19 cellular contexts compared by ENCODE assay signal in the genomic region with DNA sequence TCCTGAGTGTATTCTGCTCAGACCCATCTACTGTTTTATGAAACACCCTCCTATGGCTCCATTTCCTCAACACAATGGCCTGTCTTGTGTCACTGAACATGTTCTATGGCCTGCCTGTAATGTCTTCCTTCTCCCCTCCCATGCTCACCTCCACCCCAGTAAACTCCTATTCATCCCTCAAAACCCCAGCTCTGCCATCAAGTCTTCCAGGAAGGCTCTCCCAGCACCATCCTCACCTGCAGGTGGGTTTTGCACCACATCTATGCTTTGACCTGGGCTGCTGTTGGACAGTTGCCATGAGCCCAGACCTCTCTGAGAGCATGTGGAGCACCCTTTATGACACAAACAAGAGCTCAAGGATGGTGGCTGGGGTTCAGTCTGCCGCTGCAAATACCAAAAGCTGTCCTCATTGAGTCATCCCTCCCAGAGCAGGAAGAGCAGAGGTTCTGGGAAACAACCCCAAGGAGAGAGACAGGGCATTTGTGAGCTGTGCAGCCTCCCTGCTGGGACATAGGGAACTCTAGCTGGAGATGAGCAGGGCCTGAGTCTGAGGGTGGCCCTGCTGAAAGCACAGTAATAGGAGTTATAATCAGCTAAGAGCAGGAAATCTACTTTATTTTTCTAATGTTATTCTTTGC.
DNase-seq lines count a peak whose midpoint lies in the region; ATAC-seq, FAIRE-seq and TF ChIP-seq lines count a peak whose summit lies in the region.
"Had no signal": no experiment of that assay in that cellular context is flagged by ENCODE, and none has a peak within 500 bp of the region (broad histone marks: within the 10 kb centered on the region; RNA-seq: fewer than 3 reads in every experiment).

No MANE protein-coding gene starts in this region.

- no peak overlapping the region for H3K14ac ChIP-seq in H1 (ENCODE audit: insufficient read length)

- no peak for TF ChIP-seq RAD21 in H1 (IDR thresholded peaks at IDR 0.05 in 1 of 2, conservative IDR thresholded peaks at IDR 0.05 in 1 of 2; ENCODE audit: low read depth in 2 of 2, low read length in 2 of 2)

- no peak overlapping the region for H2BK5ac ChIP-seq in H1 (ENCODE audit: low read depth, low read length)

- H3K4me3 ChIP-seq in SJCRH30 (peak overlapping the region; percentile 30), H1 (ENCODE audit: extremely low read depth in 1 of 4, insufficient read depth in 2 of 4, low read depth in 3 of 4, low read length in 4 of 4) (no peak overlapping the region), stomach (no peak overlapping the region)
- H3K4me3 ChIP-seq: esophagus squamous epithelium, smooth muscle cell, tibial nerve had no signal

- no peak overlapping the region for H3K18ac ChIP-seq in H1 (ENCODE audit: extremely low read depth, low read length)

- no peak overlapping the region for H3K9ac ChIP-seq in H1 (replicated peaks in 1 of 4; ENCODE audit: extremely low read depth in 1 of 4, low read depth in 3 of 4, low read length in 3 of 4)

- H2AFZ ChIP-seq in H1 (ENCODE audit: low read length), result no peak overlapping the region

- no peak overlapping the region for H4K5ac ChIP-seq in H1 (ENCODE audit: insufficient read length, low read depth, low read length)

- POLR2A ChIA-PET in H1 (lab: Charles Lee; ENCODE audit: partially characterized antibody), result no interaction called here

- no peak overlapping the region for H3K23ac ChIP-seq in H1 (ENCODE audit: insufficient read length)

- WGBS in H1 (ENCODE audit: extremely low coverage in 1 of 2, insufficient coverage in 1 of 2, insufficient read length in 1 of 2, insufficient replicate concordance in 2 of 2, low coverage in 1 of 2, low lambda C conversion rate in 2 of 2, missing lambda C conversion rate in 1 of 2), 2 experiments, result 100% methylated on average over 1 of the region's 1 CpG; no CpG with 5 or more reads in 1 of the 2 experiments
- 30 to 89% (median 71%) methylated on average over 1 of the region's 1 CpG; no CpG with 5 or more reads in 1 of the 5 donors for WGBS in stomach, 5 donors

- H2AK5ac ChIP-seq in H1 (ENCODE audit: low read depth, low read length), result no peak overlapping the region

- H3K23me2 ChIP-seq in H1 (ENCODE audit: low read depth, low read length), result no peaks in the 10 kb centered on the region; the same call in 1 of the 2 replicates

- FAIRE-seq in H1 (lab: Jason Lieb, UNC), result no peak
- FAIRE-seq: colon, kidney had no signal

- H4K20me1 ChIP-seq in H1 (replicated peaks in 1 of 2; ENCODE audit: control insufficient read depth in 1 of 2, insufficient read depth in 2 of 2, low read length in 2 of 2), result no peaks in the 10 kb centered on the region

- no peak overlapping the region for H2BK15ac ChIP-seq in H1 (ENCODE audit: low read length)

- no peak overlapping the region for H3K4ac ChIP-seq in H1 (replicated peaks; ENCODE audit: insufficient read length, low read depth, low read length)

- peak in 1 of 2 experiments; percentile 75 for DNase-seq in SJCRH30
- no peak for DNase-seq in H1 (ENCODE audit: low read depth in 1 of 2, low spot score in 2 of 2)
- DNase-seq in left lobe of liver (ENCODE audit: low spot score), result no peak
- DNase-seq in stomach, result no peak
- DNase-seq in GDM1 (lab: John Stamatoyannopoulos, UW), result no peak
- no peak for DNase-seq in DMS153 (lab: John Stamatoyannopoulos, UW)
- no peak for DNase-seq in putamen (ENCODE audit: low spot score)
- no peak for DNase-seq in substantia nigra (lab: John Stamatoyannopoulos, UW)
- DNase-seq: activated CD8-positive, alpha-beta memory T cell treated with anti-CD3 and anti-CD28 coated beads, Interleukin-2, amount 10 ng/mL, durations not matched to agents 7 days and 5 days; activated effector memory CD4-positive, alpha-beta T cell treated with anti-CD3 and anti-CD28 coated beads, Interleukin-2, amount 50 U/mL, for 16 hours; esophagus squamous epithelium; MM.1S; NCI-H187; NCI-H446; occipital lobe had no signal

- H2BK20ac ChIP-seq in H1 (ENCODE audit: low read length), result no peak overlapping the region

- H3K27me3 ChIP-seq in SJCRH30 (no peaks in the 10 kb centered on the region), H1 (replicated peaks in 1 of 4; ENCODE audit: control insufficient read depth in 3 of 4, extremely low read depth in 1 of 4, insufficient read depth in 3 of 4, low read length in 3 of 4) (no peaks in the 10 kb centered on the region), stomach (no peaks in the 10 kb centered on the region)
- H3K27me3 ChIP-seq: esophagus squamous epithelium, tibial nerve had no signal

- no peak for TF ChIP-seq POLR2A in H1 (IDR thresholded peaks at IDR 0.05; ENCODE audit: control extremely low read depth in 1 of 2, low read depth in 2 of 2, low read length in 2 of 2)
- no peak for TF ChIP-seq POLR2A in stomach (IDR thresholded peaks at IDR 0.05)

- H3K4me2 ChIP-seq in H1 (ENCODE audit: insufficient read depth in 1 of 2, low read depth in 2 of 2, low read length in 2 of 2), result no peak overlapping the region
- H3K4me2 ChIP-seq: smooth muscle cell had no signal

- no peak overlapping the region for H3K56ac ChIP-seq in H1 (replicated peaks; ENCODE audit: insufficient read length, low read depth, low read length)

- TF ChIP-seq EP300 in H1 (IDR thresholded peaks at IDR 0.05; ENCODE audit: borderline replicate concordance in 1 of 2, low read depth in 2 of 2, low read length in 2 of 2), result no peak
- no peak for TF ChIP-seq EP300 in stomach (IDR thresholded peaks at IDR 0.05)

- H2BK120ac ChIP-seq in H1 (replicated peaks; ENCODE audit: low read depth, low read length), result no peak overlapping the region

- no peak overlapping the region for H4K91ac ChIP-seq in H1 (replicated peaks; ENCODE audit: insufficient read length, low read length)

- peak overlapping the region; percentile 50; the same call in 1 of the 2 replicates for H2BK12ac ChIP-seq in H1 (ENCODE audit: low read depth, low read length)

- peak overlapping the region; percentile 74 for H3K27ac ChIP-seq in SJCRH30
- no peak overlapping the region for H3K27ac ChIP-seq in H1 (ENCODE audit: low read depth, low read length)
- H3K27ac ChIP-seq in stomach, result peak overlapping the region; percentile 11 to 78 (median 41)
- H3K27ac ChIP-seq in substantia nigra (ENCODE audit: low read depth, low read length, poor library complexity, severe bottlenecking), result no peak overlapping the region

- ATAC-seq in left lobe of liver, result peak; percentile 35
- ATAC-seq: activated CD8-positive, alpha-beta memory T cell treated with anti-CD3 and anti-CD28 coated beads, Interleukin-2, amount 10 ng/mL, durations not matched to agents 7 days and 5 days had no signal

- H3K79me2 ChIP-seq in H1 (ENCODE audit: control insufficient read depth in 1 of 2, insufficient read depth in 2 of 2, low read length in 2 of 2), result no peaks in the 10 kb centered on the region

- H3K4me1 ChIP-seq in SJCRH30 (peaks cover 23% of the 10 kb centered on the region), H1 (replicated peaks in 1 of 4; ENCODE audit: control insufficient read depth in 3 of 4, insufficient read depth in 4 of 4, low read length in 3 of 4) (no peaks in the 10 kb centered on the region), stomach (no peaks in the 10 kb centered on the region)

- no peak for TF ChIP-seq CTCF in H1 (IDR thresholded peaks at IDR 0.05; ENCODE audit: control extremely low read depth in 1 of 3, insufficient read depth in 1 of 3, low read depth in 1 of 3, low read length in 3 of 3)
- no peak for TF ChIP-seq CTCF in stomach (IDR thresholded peaks at IDR 0.05)

- H4K8ac ChIP-seq in H1 (ENCODE audit: extremely low read depth, insufficient read depth, low read length), result no peak overlapping the region

- intact Hi-C loops in stomach (cut with DNase I; ENCODE audit: low total_unique reads), result no loop called here

- H3K79me1 ChIP-seq in H1 (ENCODE audit: low read depth, low read length), result no peaks in the 10 kb centered on the region

- CTCF ChIA-PET in H1 (lab: Charles Lee; ENCODE audit: partially characterized antibody), result interaction anchor here (0.5 to 5.5 kb wide), 9 partner anchors 8 to 159 kb away, joined by 3 to 31 read pairs (median 3); no protein-coding TSS in a partner anchor

- H3K9me3 ChIP-seq in SJCRH30 (replicated peaks) (no peaks in the 10 kb centered on the region; the same call in none of the 2 replicates), H1 (ENCODE audit: insufficient read depth in 2 of 2, low read depth in 1 of 2, low read length in 1 of 2) (no peaks in the 10 kb centered on the region), stomach (peaks cover 0 to 8% (median 0%) of the 10 kb centered on the region in 4 donors)
- H3K9me3 ChIP-seq: esophagus squamous epithelium had no signal

- H3K36me3 ChIP-seq in SJCRH30 (no peaks in the 10 kb centered on the region), H1 (ENCODE audit: control insufficient read depth in 2 of 4, insufficient read depth in 4 of 4, low read length in 3 of 4) (no peaks in the 10 kb centered on the region), stomach (no peaks in the 10 kb centered on the region)
- H3K36me3 ChIP-seq: esophagus squamous epithelium, tibial nerve had no signal

TF ChIP-seq in H1, 55 proteins besides CTCF, POLR2A, EP300 and RAD21 (continues in another document):
- TF ChIP-seq HDAC6 (IDR thresholded peaks at IDR 0.05; ENCODE audit: low read depth, low read length), result no peak
- no peak for TF ChIP-seq USF2 (IDR thresholded peaks at IDR 0.05; ENCODE audit: low read length)
- TF ChIP-seq PHF8 (conservative IDR thresholded peaks at IDR 0.05; ENCODE audit: low read depth, low read length), result no peak
- TF ChIP-seq SP1 (IDR thresholded peaks at IDR 0.05; ENCODE audit: low read depth, low read length), result no peak
- TF ChIP-seq SP2 (IDR thresholded peaks at IDR 0.05; ENCODE audit: low read length), result no peak
- TF ChIP-seq FOSL1 (IDR thresholded peaks at IDR 0.05; ENCODE audit: insufficient read depth, low read depth, low read length), result no peak
- no peak for TF ChIP-seq CBX8 (IDR thresholded peaks at IDR 0.05; ENCODE audit: borderline replicate concordance, low read depth, low read length)
- TF ChIP-seq ASH2L (IDR thresholded peaks at IDR 0.05; ENCODE audit: low read length), result no peak
- TF ChIP-seq TAF1 (IDR thresholded peaks at IDR 0.05; ENCODE audit: low read depth, low read length), result no peak
- TF ChIP-seq JUND (IDR thresholded peaks at IDR 0.05; ENCODE audit: low read length), result no peak
- TF ChIP-seq EZH2 (IDR thresholded peaks at IDR 0.05; ENCODE audit: low read depth, low read length, severe bottlenecking), result no peak
- no peak for TF ChIP-seq TEAD4 (IDR thresholded peaks at IDR 0.05; ENCODE audit: low read depth, low read length)
- no peak for TF ChIP-seq KDM4A (IDR thresholded peaks at IDR 0.05; ENCODE audit: low read depth, low read length, severe bottlenecking)
- no peak for TF ChIP-seq POU5F1 (IDR thresholded peaks at IDR 0.05; ENCODE audit: low read depth, low read length)

Comparison
In these comparisons a context has a peak if more than half of its experiments do, and no peak if none do; other contexts are left out.
1. H3K27ac ChIP-seq: peak in SJCRH30 (single experiment) and stomach (5 of 5); none in H1 (single experiment) and substantia nigra (single experiment).